8 cellular contexts compared by ENCODE assay signal in the genomic region with DNA sequence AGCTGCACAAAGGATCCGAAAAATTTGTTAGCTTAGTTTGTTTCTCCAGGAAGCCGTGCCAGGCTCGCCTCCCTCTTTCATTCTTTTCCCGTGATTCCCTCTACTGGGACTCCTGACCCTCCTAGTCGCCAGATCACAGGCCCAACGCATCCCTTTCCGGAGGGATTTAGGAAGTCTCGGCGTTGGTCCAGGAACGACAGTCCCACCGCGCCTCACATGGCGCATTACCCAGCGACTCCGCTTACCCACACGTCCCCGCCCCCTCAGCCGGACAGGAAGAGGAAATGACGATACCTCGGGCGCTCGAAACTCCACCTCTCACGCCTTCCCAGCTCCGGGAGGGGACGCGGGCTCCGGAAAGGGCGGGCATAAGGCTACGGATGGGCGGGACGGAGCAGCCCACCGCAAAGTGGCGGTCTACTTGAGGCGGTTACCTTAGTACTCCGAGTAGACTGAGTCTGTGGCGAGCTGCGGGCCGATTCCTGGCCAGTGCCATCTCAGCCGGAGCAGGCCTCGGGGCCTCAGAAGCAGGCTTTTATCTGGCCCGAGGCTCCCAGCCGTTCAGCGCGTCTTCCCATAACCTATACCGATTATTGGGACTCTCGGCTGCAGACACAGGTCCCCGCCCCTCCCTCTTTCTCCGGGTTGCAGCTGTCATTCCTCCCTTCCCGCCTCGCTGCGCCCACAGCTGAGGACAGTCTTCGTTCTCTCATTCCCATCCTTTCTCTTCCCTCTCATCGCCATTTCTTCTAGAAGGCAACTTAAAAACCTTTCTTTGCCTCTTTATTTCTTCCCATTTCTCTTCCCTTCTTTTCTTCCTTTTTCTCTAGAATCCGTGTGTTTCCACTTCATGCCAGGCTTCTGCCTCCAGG. TPM values are rescaled to one million over a fixed set of nuclear protein-coding genes. Genes with fewer than 3 reads are reported as not detected.
DNase-seq lines count a peak whose midpoint lies in the region; ATAC-seq and TF ChIP-seq lines count a peak whose summit lies in the region.

A gene with protein sequence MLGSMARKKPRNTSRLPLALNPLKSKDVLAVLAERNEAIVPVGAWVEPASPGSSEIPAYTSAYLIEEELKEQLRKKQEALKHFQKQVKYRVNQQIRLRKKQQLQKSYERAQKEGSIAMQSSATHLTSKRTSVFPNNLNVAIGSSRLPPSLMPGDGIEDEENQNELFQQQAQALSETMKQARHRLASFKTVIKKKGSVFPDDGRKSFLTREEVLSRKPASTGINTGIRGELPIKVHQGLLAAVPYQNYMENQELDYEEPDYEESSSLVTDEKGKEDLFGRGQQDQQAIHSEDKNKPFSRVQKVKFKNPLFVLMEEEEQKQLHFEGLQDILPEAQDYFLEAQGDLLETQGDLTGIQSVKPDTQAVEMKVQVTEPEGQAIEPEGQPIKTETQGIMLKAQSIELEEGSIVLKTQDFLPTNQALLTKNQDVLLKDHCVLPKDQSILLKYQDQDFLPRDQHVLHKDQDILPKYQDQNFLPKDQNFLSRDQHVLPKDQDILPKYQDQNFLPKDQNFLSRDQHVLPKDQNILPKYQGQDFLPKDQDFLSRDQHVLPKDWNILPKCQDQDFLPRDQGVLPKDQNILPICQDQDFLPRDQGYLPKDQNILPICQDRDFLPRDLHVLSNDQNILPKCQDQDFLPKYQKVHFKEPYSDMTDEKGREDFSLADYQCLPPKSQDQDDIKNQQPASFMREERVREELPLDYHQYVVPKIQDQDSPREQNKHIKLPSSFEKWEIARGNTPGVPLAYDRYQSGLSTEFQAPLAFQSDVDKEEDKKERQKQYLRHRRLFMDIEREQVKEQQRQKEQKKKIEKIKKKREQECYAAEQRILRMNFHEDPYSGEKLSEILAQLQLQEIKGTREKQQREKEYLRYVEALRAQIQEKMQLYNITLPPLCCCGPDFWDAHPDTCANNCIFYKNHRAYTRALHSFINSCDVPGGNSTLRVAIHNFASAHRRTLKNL (plus strand): TSS at position 450 of the 872 bp plus-strand sequence. CDS start 531 bp downstream, outside the sequence.

- no peak for TF ChIP-seq CTCF in WERI-Rb-1 (IDR thresholded peaks at IDR 0.05; ENCODE audit: low read depth, low read length)

- peak within 1 kb of the TSS in 1 of 5 donors; percentile 22 for H3K4me3 Mint-ChIP-seq in immature natural killer cell

- no peak within 1 kb of the TSS for H3K27ac Mint-ChIP-seq in immature natural killer cell

- H3K27ac ChIP-seq in WERI-Rb-1 (peak within 1 kb of the TSS; percentile 72), caudate nucleus (ENCODE audit: low read depth, low read length) (peak within 1 kb of the TSS; percentile 77)

- H3K36me3 ChIP-seq in WERI-Rb-1: no peaks in the 10 kb centered on the region

- peaks cover under 1 to 5% of the 10 kb centered on the region in 2 donors for H3K4me1 Mint-ChIP-seq in immature natural killer cell

- peaks cover 0 to 2% (median 0%) of the 10 kb centered on the region in 6 donors for H3K9me3 Mint-ChIP-seq in immature natural killer cell

- H3K9me3 ChIP-seq in WERI-Rb-1 (ENCODE audit: severe bottlenecking): no peaks in the 10 kb centered on the region

- peaks cover 0 to 3% (median 0%) of the 10 kb centered on the region in 3 donors for H3K36me3 Mint-ChIP-seq in immature natural killer cell

- peak; percentile 96 for DNase-seq in ACHN
- DNase-seq in NCI-H2196 (lab: John Stamatoyannopoulos, UW; ENCODE audit: unreplicated experiment): peak; percentile 98
- DNase-seq in WERI-Rb-1: peak; percentile 99
- DNase-seq in caudate nucleus (lab: John Stamatoyannopoulos, UW): peak; percentile 44 to 99 (median 97)
- DNase-seq in immature natural killer cell: peak; percentile 94
- peak; percentile 95 for DNase-seq in smooth muscle cell of the brain vasculature (ENCODE audit: low read depth, low spot score)

- in situ Hi-C loops in ACHN (cut with HindIII; ENCODE audit: low pct_ligation_motif_present, low pct_unique_long_range_greater_than_20kb, low sequenced_read_pairs): no loop called here

- H3K27me3 ChIP-seq in WERI-Rb-1 (ENCODE audit: insufficient read depth, low read depth, severe bottlenecking): no peaks in the 10 kb centered on the region

- H3K4me3 ChIP-seq in WERI-Rb-1 (ENCODE audit: low read depth, low read length): peak within 1 kb of the TSS; percentile 83

- peaks cover 0 to 2% (median 0%) of the 10 kb centered on the region in 3 donors for H3K27me3 Mint-ChIP-seq in immature natural killer cell (ENCODE audit: low read depth in 3 of 3)

- ATAC-seq in GM18870 (IDR thresholded peaks at IDR 0.05; ENCODE audit: unreplicated experiment): peak; percentile 96
- ATAC-seq in HG03108 (IDR thresholded peaks at IDR 0.05; ENCODE audit: unreplicated experiment): peak; percentile 100

RNA-seq across cellular contexts. Expression of the gene that starts here (rescaled TPM):
- polyA plus RNA-seq in immature natural killer cell: 1 to 10 TPM in 2 of 3 donors, under 1 TPM in 1; 0.50 to 2.7 (median 1.6) TPM

Comparison
In these comparisons a context has a peak if more than half of its experiments do, and no peak if none do; other contexts are left out.
1. Peak in every context shown above with its lines: DNase-seq, ATAC-seq, H3K4me3 ChIP-seq and H3K27ac ChIP-seq.